ENCODE assay signal across 10 cellular contexts in genomic region chrX:2878563-2878962, GRCh38. TPM values are rescaled to one million over a fixed set of nuclear protein-coding genes. Genes with fewer than 3 reads are reported as not detected.
"Had no signal": no experiment of that assay in that cellular context is flagged by ENCODE, and none has a peak within 500 bp of the region (broad histone marks: within the 10 kb centered on the region; RNA-seq: fewer than 3 reads in every experiment).

No MANE protein-coding gene starts in this region.

- H3K4me3 ChIP-seq: GM23338 had no signal

- H3K27ac Mint-ChIP-seq: GM23338, H9 had no signal

- H3K36me3 Mint-ChIP-seq: IgD-negative memory B cell had no signal

- FAIRE-seq: H1, H54, HepG2 had no signal

- H3K27ac ChIP-seq: HL-60 had no signal

- H3K4me1 Mint-ChIP-seq: GM23338, IgD-negative memory B cell had no signal

- H3K4me2 ChIP-seq: GM23338 had no signal

- DNase-seq: H9, HCEC 1CT, KBM-7 had no signal

- ATAC-seq: GM23338, HepG2 had no signal

- H3K9me3 Mint-ChIP-seq: GM23338 had no signal

- H3K4me3 Mint-ChIP-seq: GM23338, H9, IgD-negative memory B cell had no signal

RNA-seq across cellular contexts. Expression of gene GYG2, which starts 49.8 kb away (rescaled TPM):
- total RNA-seq: HT1080 had no signal
- polyA plus RNA-seq: IgD-negative memory B cell had no signal
